9 cellular contexts compared by ENCODE assay signal in the genomic region with DNA sequence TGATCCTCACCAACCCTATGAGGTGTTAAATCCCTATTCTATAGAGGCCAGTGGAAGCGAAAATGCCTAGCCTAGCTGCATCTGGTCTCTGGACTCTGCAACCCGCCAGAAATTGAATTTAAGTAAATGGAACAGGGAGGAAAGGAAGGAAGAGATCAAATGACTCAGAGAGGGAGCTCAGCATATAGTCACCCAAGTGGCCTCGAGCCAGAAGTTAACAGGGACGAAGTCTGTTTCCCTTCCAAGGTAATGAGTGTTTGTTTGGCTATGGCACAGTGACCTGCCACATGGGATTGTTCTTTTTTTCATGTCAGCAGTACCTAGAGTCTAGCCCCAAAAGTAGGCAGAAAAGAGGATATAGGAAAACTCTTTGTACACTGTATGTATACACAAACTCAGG.
DNase-seq lines count a peak whose midpoint lies in the region; ATAC-seq lines count a peak whose summit lies in the region.
"Had no signal": no experiment of that assay in that cellular context is flagged by ENCODE, and none has a peak within 500 bp of the region (broad histone marks: within the 10 kb centered on the region; RNA-seq: fewer than 3 reads in every experiment).

No MANE protein-coding gene starts in this region.

- peak; percentile 64 for DNase-seq in ACHN
- DNase-seq in HT1080 (ENCODE audit: low read depth), result peak; percentile 93
- peak; percentile 13 for DNase-seq in SW480 (ENCODE audit: low spot score)
- DNase-seq in hepatic stellate cell (ENCODE audit: low spot score), result peak; percentile 65
- no peak for DNase-seq in CD4-positive, alpha-beta memory T cell
- no peak for DNase-seq in activated CD8-positive, alpha-beta memory T cell treated with anti-CD3 and anti-CD28 coated beads for 24 hours

- H3K4me3 ChIP-seq in CD4-positive, alpha-beta memory T cell (ENCODE audit: low read length in 2 of 2), result no peak overlapping the region

- in situ Hi-C loops in ACHN (cut with HindIII; ENCODE audit: low pct_ligation_motif_present, low pct_unique_long_range_greater_than_20kb, low sequenced_read_pairs), result no loop called here

- H3K27ac Mint-ChIP-seq in CD4-positive, alpha-beta memory T cell, result no peak overlapping the region
- H3K27ac Mint-ChIP-seq: stimulated activated naive CD8-positive, alpha-beta T cell treated with anti-CD3 and anti-CD28 coated beads, Interleukin-15, Interleukin-2, amounts not matched to agents 100 ng/mL and 50 ng/mL, for 24 hours had no signal

- H3K36me3 ChIP-seq in CD4-positive, alpha-beta memory T cell (ENCODE audit: insufficient read depth, low read length), result no peaks in the 10 kb centered on the region

- intact Hi-C loops in CD4-positive, alpha-beta memory T cell (cut with micrococcal nuclease), result no loop called here

- CTCF ChIA-PET in CD4-positive, alpha-beta memory T cell (lab: Charles Lee; ENCODE audit: partially characterized antibody), result no interaction called here

- H3K9me3 ChIP-seq in CD4-positive, alpha-beta memory T cell (ENCODE audit: control insufficient read depth in 1 of 2, low read length in 2 of 2), result no peaks in the 10 kb centered on the region

- peaks cover 23 to 39% (median 26%) of the 10 kb centered on the region in 4 donors for H3K4me1 Mint-ChIP-seq in CD4-positive, alpha-beta memory T cell

- H3K27ac ChIP-seq in CD4-positive, alpha-beta memory T cell (ENCODE audit: low read depth, low read length), result no peak overlapping the region

- H3K4me3 Mint-ChIP-seq in CD4-positive, alpha-beta memory T cell, result no peak overlapping the region
- H3K4me3 Mint-ChIP-seq: stimulated activated naive CD8-positive, alpha-beta T cell treated with anti-CD3 and anti-CD28 coated beads, Interleukin-15, Interleukin-2, amounts not matched to agents 100 ng/mL and 50 ng/mL, for 24 hours had no signal

- H3K27me3 ChIP-seq in CD4-positive, alpha-beta memory T cell (ENCODE audit: insufficient read depth, low read length), result no peaks in the 10 kb centered on the region

- POLR2A ChIA-PET in CD4-positive, alpha-beta memory T cell (lab: Charles Lee; ENCODE audit: partially characterized antibody), result no interaction called here

- no peaks in the 10 kb centered on the region for H3K27me3 Mint-ChIP-seq in CD4-positive, alpha-beta memory T cell
- H3K27me3 Mint-ChIP-seq: stimulated activated naive CD8-positive, alpha-beta T cell treated with anti-CD3 and anti-CD28 coated beads, Interleukin-15, Interleukin-2, amounts not matched to agents 100 ng/mL and 50 ng/mL, for 24 hours had no signal

- H3K36me3 Mint-ChIP-seq in CD4-positive, alpha-beta memory T cell, result peaks cover 0 to 5% of the 10 kb centered on the region in 2 donors

- H3K9me3 Mint-ChIP-seq in CD4-positive, alpha-beta memory T cell, result peaks cover 0 to 3% (median 0%) of the 10 kb centered on the region in 8 donors
- H3K9me3 Mint-ChIP-seq: stimulated activated naive CD8-positive, alpha-beta T cell treated with anti-CD3 and anti-CD28 coated beads, Interleukin-15, Interleukin-2, amounts not matched to agents 100 ng/mL and 50 ng/mL, for 24 hours had no signal

- ATAC-seq in HG02840 (IDR thresholded peaks at IDR 0.05; ENCODE audit: low FRiP score, unreplicated experiment) (no peak), GM18519 (IDR thresholded peaks at IDR 0.05; ENCODE audit: low FRiP score, unreplicated experiment) (no peak)

- H3K4me1 ChIP-seq in CD4-positive, alpha-beta memory T cell (ENCODE audit: insufficient read depth, low read length), result peaks cover 18% of the 10 kb centered on the region

Comparison
In these comparisons a context has a peak if more than half of its experiments do, and no peak if none do; other contexts are left out.
1. DNase-seq: peak in ACHN (single experiment), HT1080 (single experiment), SW480 (single experiment) and hepatic stellate cell (single experiment); none in CD4-positive, alpha-beta memory T cell (0 of 5) and activated CD8-positive, alpha-beta memory T cell treated with anti-CD3 and anti-CD28 coated beads for 24 hours (single experiment).